ENCODE assay signal across 20 cellular contexts in genomic region chr14:37413504-37414003, GRCh38.
"Had no signal": no experiment of that assay in that cellular context is flagged by ENCODE, and none has a peak within 500 bp of the region (broad histone marks: within the 10 kb centered on the region; RNA-seq: fewer than 3 reads in every experiment).

No MANE protein-coding gene starts in this region.

- H3K27ac Mint-ChIP-seq: endodermal cell; naive thymus-derived CD8-positive, alpha-beta T cell; stimulated activated effector memory CD8-positive, alpha-beta T cell treated with anti-CD3 and anti-CD28 coated beads, Interleukin-12 subunit alpha, Interleukin-12 subunit beta, amount 100 ng/mL, for 72 hours; type B pancreatic cell had no signal

- H3K9me3 ChIP-seq: heart left ventricle, suprapubic skin, thyroid gland, uterus had no signal

- FAIRE-seq: islet of Langerhans had no signal

- H3K4me1 Mint-ChIP-seq: endodermal cell; naive thymus-derived CD8-positive, alpha-beta T cell; stimulated activated effector memory CD8-positive, alpha-beta T cell treated with anti-CD3 and anti-CD28 coated beads, Interleukin-12 subunit alpha, Interleukin-12 subunit beta, amount 100 ng/mL, for 72 hours had no signal

- H3K27me3 ChIP-seq: heart left ventricle, suprapubic skin, thyroid gland, uterus had no signal

- DNase-seq: effector CD4-positive, alpha-beta T cell; endodermal cell; foreskin melanocyte; heart left ventricle; hypothalamus; kidney glomerular epithelial cell; mammary epithelial cell; naive thymus-derived CD8-positive, alpha-beta T cell; posterior cingulate gyrus; right cardiac atrium; stimulated activated CD4-positive, alpha-beta T cell treated with anti-CD3 and anti-CD28 coated beads, Interleukin-4, amount 100 ng/mL, for 1 hour; stimulated activated CD8-positive, alpha-beta memory T cell treated with anti-CD3 and anti-CD28 coated beads, Interleukin-4, amount 100 ng/mL, for 48 hours; stimulated activated naive CD8-positive, alpha-beta T cell treated with anti-CD3 and anti-CD28 coated beads, Interleukin-15, Interleukin-2, amounts not matched to agents 100 U/mL and 50 U/mL, for 24 hours; thyroid gland; uterus had no signal

- H3K36me3 ChIP-seq: heart left ventricle, suprapubic skin, thyroid gland, uterus had no signal

- H3K27me3 Mint-ChIP-seq: naive thymus-derived CD8-positive, alpha-beta T cell; type B pancreatic cell had no signal

- H3K36me3 Mint-ChIP-seq: naive thymus-derived CD8-positive, alpha-beta T cell; stimulated activated effector memory CD8-positive, alpha-beta T cell treated with anti-CD3 and anti-CD28 coated beads, Interleukin-12 subunit alpha, Interleukin-12 subunit beta, amount 100 ng/mL, for 72 hours; type B pancreatic cell had no signal

- H3K4me3 Mint-ChIP-seq: endodermal cell; naive thymus-derived CD8-positive, alpha-beta T cell; stimulated activated effector memory CD8-positive, alpha-beta T cell treated with anti-CD3 and anti-CD28 coated beads, Interleukin-12 subunit alpha, Interleukin-12 subunit beta, amount 100 ng/mL, for 72 hours; type B pancreatic cell had no signal

- H3K4me1 ChIP-seq: heart left ventricle, suprapubic skin, thyroid gland, uterus had no signal

- H3K4me3 ChIP-seq: coronary artery, heart left ventricle, suprapubic skin, thyroid gland, uterus had no signal

- H3K9me3 Mint-ChIP-seq: endodermal cell, type B pancreatic cell had no signal

- H3K27ac ChIP-seq: coronary artery, heart left ventricle, suprapubic skin, thyroid gland, uterus had no signal
